ENCODE assay signal across 12 cellular contexts in genomic region chr17:15247891-15248529, GRCh38. TPM values are rescaled to one million over a fixed set of nuclear protein-coding genes. Genes with fewer than 3 reads are reported as not detected.
DNase-seq lines count a peak whose midpoint lies in the region; ATAC-seq and TF ChIP-seq lines count a peak whose summit lies in the region.
"Had no signal": no experiment of that assay in that cellular context is flagged by ENCODE, and none has a peak within 500 bp of the region (broad histone marks: within the 10 kb centered on the region; RNA-seq: fewer than 3 reads in every experiment).

No MANE protein-coding gene starts in this region.

- H3K4me1 ChIP-seq in skeletal muscle tissue (ENCODE audit: control insufficient read depth in 3 of 3, insufficient read depth in 3 of 3, low read length in 3 of 3) (peaks cover 25 to 64% (median 57%) of the 10 kb centered on the region in 3 donors), lower lobe of right lung (peaks cover 65% of the 10 kb centered on the region)

- H4K20me1 ChIP-seq in SU-DHL-6 (ENCODE audit: low read depth, low read length) = no peaks in the 10 kb centered on the region

- H3K36me3 ChIP-seq in SU-DHL-6 (ENCODE audit: low read length) = no peaks in the 10 kb centered on the region
- H3K36me3 ChIP-seq in skeletal muscle tissue (ENCODE audit: control insufficient read depth in 3 of 3, insufficient read depth in 3 of 3, low read length in 3 of 3) = peaks cover 9 to 32% (median 19%) of the 10 kb centered on the region in 3 donors
- peaks cover 57% of the 10 kb centered on the region for H3K36me3 ChIP-seq in lower lobe of right lung

- peak; percentile 20 for TF ChIP-seq CTCF in SU-DHL-6 (IDR thresholded peaks at IDR 0.05; ENCODE audit: insufficient read depth, low read length, poor library complexity, severe bottlenecking)
- TF ChIP-seq CTCF in fibroblast of the aortic adventitia (IDR thresholded peaks at IDR 0.05; ENCODE audit: insufficient read depth, low read length) = peak; percentile 36
- TF ChIP-seq CTCF in CD14-positive monocyte (IDR thresholded peaks at IDR 0.05) = no peak
- no peak for TF ChIP-seq CTCF in lower lobe of right lung (IDR thresholded peaks at IDR 0.05)

- H3K27ac Mint-ChIP-seq in CD14-positive monocyte = peak overlapping the region in 1 of 7 donors; percentile 47
- H3K27ac Mint-ChIP-seq: effector memory CD8-positive, alpha-beta T cell had no signal

- no peak overlapping the region for H2AFZ ChIP-seq in SU-DHL-6 (ENCODE audit: low read depth, low read length, severe bottlenecking)

- H3K36me3 Mint-ChIP-seq in CD14-positive monocyte = peaks cover 0 to 5% of the 10 kb centered on the region in 2 donors

- H3K9ac ChIP-seq in SU-DHL-6 (ENCODE audit: low read length) (no peak overlapping the region), skeletal muscle tissue (ENCODE audit: low read depth in 1 of 3, low read length in 3 of 3) (no peak overlapping the region)

- no peak overlapping the region for H3K4me2 ChIP-seq in SU-DHL-6 (ENCODE audit: low read depth, low read length, poor library complexity, severe bottlenecking)

- H3K9me3 Mint-ChIP-seq in CD14-positive monocyte = peaks cover 0 to 4% (median 0%) of the 10 kb centered on the region in 7 donors
- H3K9me3 Mint-ChIP-seq: effector memory CD8-positive, alpha-beta T cell had no signal

- H3K9me3 ChIP-seq in SU-DHL-6 (ENCODE audit: insufficient read depth, low read length) (no peaks in the 10 kb centered on the region), skeletal muscle tissue (ENCODE audit: control insufficient read depth in 3 of 3, low read length in 3 of 3) (no peaks in the 10 kb centered on the region), lower lobe of right lung (no peaks in the 10 kb centered on the region)

- peak; percentile 20 for DNase-seq in DMS 273 (lab: John Stamatoyannopoulos, UW; ENCODE audit: unreplicated experiment)
- DNase-seq in DMS 273 treated with DMSO at 0.1 percent for 48 hours (lab: John Stamatoyannopoulos, UW) = no peak
- DNase-seq in fibroblast of the aortic adventitia (ENCODE audit: low read depth) = no peak
- DNase-seq in CD1c-positive myeloid dendritic cell (ENCODE audit: extremely low spot score) = no peak
- DNase-seq in CD14-positive monocyte (ENCODE audit: low spot score) = no peak
- no peak for DNase-seq in lower lobe of right lung
- DNase-seq: 8988T; effector memory CD8-positive, alpha-beta T cell; midbrain; RPMI8226 had no signal

- intact Hi-C loops in CD14-positive monocyte (cut with micrococcal nuclease) = no loop called here
- intact Hi-C loops in lower lobe of right lung (cut with DNase I) = no loop called here

- H3F3A ChIP-seq in SU-DHL-6 (ENCODE audit: insufficient read depth) = no peaks in the 10 kb centered on the region

- H3K9me2 ChIP-seq in SU-DHL-6 (replicated peaks; ENCODE audit: insufficient read depth, low read length) = no peaks in the 10 kb centered on the region

- no peak overlapping the region for H3K4me3 ChIP-seq in SU-DHL-6 (ENCODE audit: insufficient read depth, low read length, poor library complexity, severe bottlenecking)
- no peak overlapping the region for H3K4me3 ChIP-seq in fibroblast of the aortic adventitia (ENCODE audit: low read depth, low read length)
- no peak overlapping the region for H3K4me3 ChIP-seq in skeletal muscle tissue (ENCODE audit: low read length in 3 of 3)
- H3K4me3 ChIP-seq in lower lobe of right lung = no peak overlapping the region

- H3K27me3 ChIP-seq in SU-DHL-6 (ENCODE audit: low read length) (no peaks in the 10 kb centered on the region), skeletal muscle tissue (ENCODE audit: control insufficient read depth in 3 of 3, insufficient read depth in 3 of 3, low read length in 3 of 3) (no peaks in the 10 kb centered on the region), lower lobe of right lung (ENCODE audit: low read depth) (no peaks in the 10 kb centered on the region)

- peaks cover 0 to 8% (median 0%) of the 10 kb centered on the region in 3 donors for H3K27me3 Mint-ChIP-seq in CD14-positive monocyte (ENCODE audit: low read depth in 3 of 3)

- H3K4me3 Mint-ChIP-seq in CD14-positive monocyte = no peak overlapping the region
- H3K4me3 Mint-ChIP-seq: effector memory CD8-positive, alpha-beta T cell had no signal

- no peak for ATAC-seq in lower lobe of right lung
- ATAC-seq: effector memory CD8-positive, alpha-beta T cell had no signal

- no peak overlapping the region for H3K27ac ChIP-seq in SU-DHL-6 (ENCODE audit: low read depth, low read length)
- peak overlapping the region; percentile 21 for H3K27ac ChIP-seq in skeletal muscle tissue (ENCODE audit: low read depth, low read length)
- no peak overlapping the region for H3K27ac ChIP-seq in lower lobe of right lung

- no peaks in the 10 kb centered on the region for H3K79me2 ChIP-seq in SU-DHL-6 (ENCODE audit: insufficient read depth, low read length)

- H3K4me1 Mint-ChIP-seq in CD14-positive monocyte = peaks cover 22% of the 10 kb centered on the region

RNA-seq across cellular contexts. Expression of gene PMP22, which starts 17.1 kb away (rescaled TPM):
- total RNA-seq in fibroblast of the aortic adventitia (ENCODE audit: low replicate concordance) = 111 and 115 TPM in 2 replicates
- total RNA-seq in skeletal muscle tissue = 92.9 TPM
- polyA plus RNA-seq in CD14-positive monocyte = 1 to 10 TPM; 1.3 to 3.9 TPM
- total RNA-seq in lower lobe of right lung = 125 TPM

Comparison
In these comparisons a context has a peak if more than half of its experiments do, and no peak if none do; other contexts are left out.
1. CTCF ChIP-seq: peak in SU-DHL-6 (single experiment) and fibroblast of the aortic adventitia (single experiment); none in CD14-positive monocyte (single experiment) and lower lobe of right lung (single experiment).